ENCODE assay signal across 14 cellular contexts in the genomic region with DNA sequence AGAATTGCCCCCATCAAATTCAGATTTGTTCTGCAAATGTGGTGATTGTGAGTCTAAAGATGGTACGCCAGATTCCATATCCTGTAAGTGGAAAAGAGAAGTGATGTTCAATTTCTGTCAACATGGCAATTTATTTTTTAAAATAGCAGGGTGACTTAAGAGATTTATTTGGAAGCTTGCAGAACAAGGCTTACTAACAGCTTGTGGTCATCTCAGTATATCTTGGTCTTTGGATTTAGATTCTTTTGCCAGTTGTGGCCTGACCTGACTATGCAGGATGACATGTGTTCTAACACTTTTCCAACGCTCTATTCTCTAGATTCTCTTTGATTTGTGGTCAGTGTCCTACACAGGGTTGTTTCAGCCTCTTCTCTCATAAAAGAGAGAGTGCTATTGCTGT.
DNase-seq lines count a peak whose midpoint lies in the region; ATAC-seq and FAIRE-seq lines count a peak whose summit lies in the region.
"Had no signal": no experiment of that assay in that cellular context is flagged by ENCODE, and none has a peak within 500 bp of the region (broad histone marks: within the 10 kb centered on the region; RNA-seq: fewer than 3 reads in every experiment).

No MANE protein-coding gene starts in this region.

- peak overlapping the region; percentile 27 for H3K27ac ChIP-seq in ACC112 (ENCODE audit: low read depth, low read length)
- H3K27ac ChIP-seq in CD8-positive, alpha-beta memory T cell (ENCODE audit: low read depth, low read length): no peak overlapping the region
- H3K27ac ChIP-seq in naive thymus-derived CD4-positive, alpha-beta T cell (ENCODE audit: low read depth, low read length): no peak overlapping the region
- H3K27ac ChIP-seq: parathyroid adenoma had no signal

- POLR2A ChIA-PET in CD8-positive, alpha-beta memory T cell (lab: Charles Lee): no interaction called here
- POLR2A ChIA-PET in naive thymus-derived CD4-positive, alpha-beta T cell (lab: Charles Lee): no interaction called here

- peaks cover 19 to 38% (median 35%) of the 10 kb centered on the region in 3 donors for H3K4me1 Mint-ChIP-seq in CD8-positive, alpha-beta memory T cell
- H3K4me1 Mint-ChIP-seq in activated naive CD8-positive, alpha-beta T cell (ENCODE audit: low read depth): peaks cover 17% of the 10 kb centered on the region
- H3K4me1 Mint-ChIP-seq in naive thymus-derived CD4-positive, alpha-beta T cell: peaks cover 0 to 42% (median 0%) of the 10 kb centered on the region in 7 donors
- H3K4me1 Mint-ChIP-seq in stimulated activated naive B cell treated with anti-CD40 and anti-IgM and Interleukin-4, amounts not matched to agents 10 μg/mL and 1 μg/mL and 100 μg/mL, for 72 hours: peaks cover 7 to 10% of the 10 kb centered on the region in 2 donors

- intact Hi-C loops in left ventricle myocardium superior (cut with micrococcal nuclease): no loop called here
- intact Hi-C loops in naive thymus-derived CD4-positive, alpha-beta T cell (cut with micrococcal nuclease): no loop called here

- no peak overlapping the region for H2AFZ ChIP-seq in ACC112 (ENCODE audit: low read length, unreplicated experiment)
- H2AFZ ChIP-seq: parathyroid adenoma had no signal

- no peak overlapping the region for H3K4me3 ChIP-seq in ACC112 (ENCODE audit: low read depth, low read length)
- no peak overlapping the region for H3K4me3 ChIP-seq in CD8-positive, alpha-beta memory T cell (ENCODE audit: low read length)
- no peak overlapping the region for H3K4me3 ChIP-seq in naive thymus-derived CD4-positive, alpha-beta T cell (ENCODE audit: low read length)

- CTCF ChIA-PET in CD8-positive, alpha-beta memory T cell (lab: Charles Lee): no interaction called here
- CTCF ChIA-PET in naive thymus-derived CD4-positive, alpha-beta T cell (lab: Charles Lee): no interaction called here

- peaks cover 52% of the 10 kb centered on the region for H3K79me2 ChIP-seq in ACC112 (ENCODE audit: control insufficient read depth, insufficient read depth, low read length, unreplicated experiment)

- H3K9me3 ChIP-seq in CD8-positive, alpha-beta memory T cell (ENCODE audit: low read length): no peaks in the 10 kb centered on the region
- no peaks in the 10 kb centered on the region for H3K9me3 ChIP-seq in naive thymus-derived CD4-positive, alpha-beta T cell (ENCODE audit: control insufficient read depth in 2 of 3, low read length in 3 of 3)

- no peaks in the 10 kb centered on the region for H3K27me3 ChIP-seq in ACC112 (ENCODE audit: insufficient read depth, low read length)
- H3K27me3 ChIP-seq in CD8-positive, alpha-beta memory T cell (ENCODE audit: insufficient read depth, low read length, poor library complexity, severe bottlenecking): no peaks in the 10 kb centered on the region
- no peaks in the 10 kb centered on the region for H3K27me3 ChIP-seq in naive thymus-derived CD4-positive, alpha-beta T cell (ENCODE audit: control insufficient read depth in 2 of 2, insufficient read depth in 2 of 2, low read length in 2 of 2)

- H3K9me3 Mint-ChIP-seq in CD8-positive, alpha-beta memory T cell: no peaks in the 10 kb centered on the region
- no peaks in the 10 kb centered on the region for H3K9me3 Mint-ChIP-seq in activated naive CD8-positive, alpha-beta T cell (ENCODE audit: low read depth)
- peaks cover 0 to 6% (median 0%) of the 10 kb centered on the region in 11 donors for H3K9me3 Mint-ChIP-seq in naive thymus-derived CD4-positive, alpha-beta T cell
- peaks cover 2 to 3% of the 10 kb centered on the region in 2 donors for H3K9me3 Mint-ChIP-seq in stimulated activated naive B cell treated with anti-CD40 and anti-IgM and Interleukin-4, amounts not matched to agents 10 μg/mL and 1 μg/mL and 100 μg/mL, for 72 hours

- no peaks in the 10 kb centered on the region for H3K36me3 ChIP-seq in ACC112 (ENCODE audit: insufficient read depth, low read length)
- H3K36me3 ChIP-seq in CD8-positive, alpha-beta memory T cell (ENCODE audit: insufficient read depth, low read length): no peaks in the 10 kb centered on the region
- no peaks in the 10 kb centered on the region for H3K36me3 ChIP-seq in naive thymus-derived CD4-positive, alpha-beta T cell (ENCODE audit: control insufficient read depth in 2 of 3, insufficient read depth in 3 of 3, low read length in 3 of 3)

- no peak for DNase-seq in CD8-positive, alpha-beta memory T cell
- DNase-seq in left ventricle myocardium superior: no peak
- DNase-seq in HTR-8/SVneo (ENCODE audit: insufficient read length, low spot score): no peak
- DNase-seq in naive thymus-derived CD4-positive, alpha-beta T cell: no peak
- no peak for DNase-seq in stimulated activated naive B cell treated with anti-CD40 and anti-IgM and Interleukin-4, amounts not matched to agents 10 μg/mL and 1 μg/mL and 100 μg/mL, for 72 hours
- DNase-seq: activated naive CD4-positive, alpha-beta T cell treated with anti-CD3 and anti-CD28 coated beads, Interleukin-2, amount 50 U/mL, for 16 hours; COR-L47; hippocampal formation; NCI-H1092; NCI-H510A treated with DMSO at 0.1 percent for 48 hours had no signal

- H3K4me1 ChIP-seq in ACC112 (ENCODE audit: control insufficient read depth, insufficient read depth, low read length, unreplicated experiment): peaks cover 60% of the 10 kb centered on the region
- no peaks in the 10 kb centered on the region for H3K4me1 ChIP-seq in CD8-positive, alpha-beta memory T cell (ENCODE audit: insufficient read depth, low read length)
- peaks cover 0 to 12% of the 10 kb centered on the region in 2 donors for H3K4me1 ChIP-seq in naive thymus-derived CD4-positive, alpha-beta T cell (ENCODE audit: control insufficient read depth in 2 of 2, insufficient read depth in 2 of 2, low read length in 2 of 2)

- H3K4me3 Mint-ChIP-seq in CD8-positive, alpha-beta memory T cell: peak overlapping the region in 5 of 7 donors; percentile 4 to 43 (median 21)
- no peak overlapping the region for H3K4me3 Mint-ChIP-seq in activated naive CD8-positive, alpha-beta T cell
- peak overlapping the region in 1 of 10 donors; percentile 60 for H3K4me3 Mint-ChIP-seq in naive thymus-derived CD4-positive, alpha-beta T cell
- no peak overlapping the region for H3K4me3 Mint-ChIP-seq in stimulated activated naive B cell treated with anti-CD40 and anti-IgM and Interleukin-4, amounts not matched to agents 10 μg/mL and 1 μg/mL and 100 μg/mL, for 72 hours

- FAIRE-seq in HTR-8/SVneo (lab: Jason Lieb, UNC): no peak

- ATAC-seq in left ventricle myocardium superior: peak; percentile 44
- ATAC-seq in GM19463 (IDR thresholded peaks at IDR 0.05; ENCODE audit: unreplicated experiment): no peak
- no peak for ATAC-seq in naive thymus-derived CD4-positive, alpha-beta T cell
- no peak for ATAC-seq in stimulated activated naive B cell treated with anti-CD40 and anti-IgM and Interleukin-4, amounts not matched to agents 10 μg/mL and 1 μg/mL and 100 μg/mL, for 72 hours (replicated peaks)

- no peaks in the 10 kb centered on the region for H3K36me3 Mint-ChIP-seq in CD8-positive, alpha-beta memory T cell
- H3K36me3 Mint-ChIP-seq in activated naive CD8-positive, alpha-beta T cell: no peaks in the 10 kb centered on the region
- peaks cover 0 to 14% (median 0%) of the 10 kb centered on the region in 5 donors for H3K36me3 Mint-ChIP-seq in naive thymus-derived CD4-positive, alpha-beta T cell
- H3K36me3 Mint-ChIP-seq in stimulated activated naive B cell treated with anti-CD40 and anti-IgM and Interleukin-4, amounts not matched to agents 10 μg/mL and 1 μg/mL and 100 μg/mL, for 72 hours: peaks cover 3 to 7% of the 10 kb centered on the region in 2 donors

- H3K27me3 Mint-ChIP-seq in CD8-positive, alpha-beta memory T cell: no peaks in the 10 kb centered on the region
- H3K27me3 Mint-ChIP-seq in activated naive CD8-positive, alpha-beta T cell: peaks cover 2% of the 10 kb centered on the region
- peaks cover 0 to 12% (median 6%) of the 10 kb centered on the region in 5 donors for H3K27me3 Mint-ChIP-seq in naive thymus-derived CD4-positive, alpha-beta T cell
- H3K27me3 Mint-ChIP-seq in stimulated activated naive B cell treated with anti-CD40 and anti-IgM and Interleukin-4, amounts not matched to agents 10 μg/mL and 1 μg/mL and 100 μg/mL, for 72 hours: no peaks in the 10 kb centered on the region

- H3K27ac Mint-ChIP-seq in CD8-positive, alpha-beta memory T cell: peak overlapping the region; percentile 61 to 97 (median 86)
- H3K27ac Mint-ChIP-seq in activated naive CD8-positive, alpha-beta T cell: peak overlapping the region; percentile 23
- H3K27ac Mint-ChIP-seq in naive thymus-derived CD4-positive, alpha-beta T cell: peak overlapping the region in 2 of 9 donors; percentile 7 to 86
- H3K27ac Mint-ChIP-seq in stimulated activated naive B cell treated with anti-CD40 and anti-IgM and Interleukin-4, amounts not matched to agents 10 μg/mL and 1 μg/mL and 100 μg/mL, for 72 hours: no peak overlapping the region

Comparison
In these comparisons a context has a peak if more than half of its experiments do, and no peak if none do; other contexts are left out.
1. H3K4me3 Mint-ChIP-seq: peak in CD8-positive, alpha-beta memory T cell (5 of 7); none in activated naive CD8-positive, alpha-beta T cell (single experiment) and stimulated activated naive B cell treated with anti-CD40 and anti-IgM and Interleukin-4, amounts not matched to agents 10 μg/mL and 1 μg/mL and 100 μg/mL, for 72 hours (0 of 2).